12 cellular contexts compared by ENCODE assay signal in genomic region chr21:35203093-35204021, GRCh38.
DNase-seq lines count a peak whose midpoint lies in the region; ATAC-seq and TF ChIP-seq lines count a peak whose summit lies in the region.
"Had no signal": no experiment of that assay in that cellular context is flagged by ENCODE, and none has a peak within 500 bp of the region (broad histone marks: within the 10 kb centered on the region; RNA-seq: fewer than 3 reads in every experiment).

No MANE protein-coding gene starts in this region.

- no peak overlapping the region for H3K4me3 Mint-ChIP-seq in osteocyte (ENCODE audit: unreplicated experiment)
- H3K4me3 Mint-ChIP-seq: CD8-positive, alpha-beta T cell had no signal

- no peak for TF ChIP-seq CTCF in osteocyte (IDR thresholded peaks at IDR 0.05)

- H3K27ac Mint-ChIP-seq in osteocyte (ENCODE audit: unreplicated experiment): peak overlapping the region; percentile 83
- H3K27ac Mint-ChIP-seq: CD8-positive, alpha-beta T cell had no signal

- DNase-seq in AG08395 (ENCODE audit: low spot score) (peak; percentile 50), LoVo (ENCODE audit: low spot score) (peak; percentile 55), dermis blood vessel endothelial cell (peak; percentile 68), osteocyte (ENCODE audit: extremely low spot score, unreplicated experiment) (no peak), NCI-H82 (lab: John Stamatoyannopoulos, UW) (no peak)
- DNase-seq in activated CD8-positive, alpha-beta memory T cell treated with anti-CD3 and anti-CD28 coated beads, Interleukin-2, amount 50 U/mL, for 4 hours: no peak
- DNase-seq: activated CD4-positive, CD25-positive, alpha-beta regulatory T cell; activated gamma-delta T cell treated with Interleukin-2 at 50 U/mL for 16 hours; CD8-positive, alpha-beta T cell; SIG-M5 had no signal

- no peak for ATAC-seq in HG02870 (IDR thresholded peaks at IDR 0.05; ENCODE audit: unreplicated experiment)
- ATAC-seq in HG03342 (IDR thresholded peaks at IDR 0.05; ENCODE audit: unreplicated experiment): no peak
- ATAC-seq: CD8-positive, alpha-beta T cell had no signal

- H3K4me1 Mint-ChIP-seq in osteocyte (ENCODE audit: unreplicated experiment): peaks cover 40% of the 10 kb centered on the region

- H3K36me3 Mint-ChIP-seq in osteocyte (ENCODE audit: unreplicated experiment): no peaks in the 10 kb centered on the region
- H3K36me3 Mint-ChIP-seq: CD8-positive, alpha-beta T cell had no signal

- H3K9me3 Mint-ChIP-seq in osteocyte (ENCODE audit: unreplicated experiment): no peaks in the 10 kb centered on the region
- H3K9me3 Mint-ChIP-seq: CD8-positive, alpha-beta T cell had no signal

- no peaks in the 10 kb centered on the region for H3K27me3 Mint-ChIP-seq in osteocyte (ENCODE audit: unreplicated experiment)

Comparison
In these comparisons a context has a peak if more than half of its experiments do, and no peak if none do; other contexts are left out.
1. DNase-seq: peak in AG08395 (single experiment), LoVo (single experiment) and dermis blood vessel endothelial cell (single experiment); none in osteocyte (single experiment), NCI-H82 (single experiment) and activated CD8-positive, alpha-beta memory T cell treated with anti-CD3 and anti-CD28 coated beads, Interleukin-2, amount 50 U/mL, for 4 hours (single experiment).